ENCODE assay signal across 8 cellular contexts in genomic region chr6:30793521-30794194, GRCh38. TPM values are rescaled to one million over a fixed set of nuclear protein-coding genes. Genes with fewer than 3 reads are reported as not detected.
DNase-seq lines count a peak whose midpoint lies in the region; ATAC-seq and TF ChIP-seq lines count a peak whose summit lies in the region.

No MANE protein-coding gene starts in this region.

- H3K36me3 ChIP-seq in left lung = no peaks in the 10 kb centered on the region

- peak overlapping the region; percentile 33; the same call in 1 of the 2 replicates for H3K4me3 Mint-ChIP-seq in HFFc6
- H3K4me3 Mint-ChIP-seq in activated T-helper 17 cell treated with anti-CD3 and anti-CD28 coated beads, Interleukin-2, amount 50 U/mL, for 72 hours = peak overlapping the region; percentile 68

- peak overlapping the region; percentile 84 to 94 for H3K27ac ChIP-seq in left lung

- H3K27ac Mint-ChIP-seq in HFFc6 = peak overlapping the region; percentile 70
- H3K27ac Mint-ChIP-seq in activated T-helper 17 cell treated with anti-CD3 and anti-CD28 coated beads, Interleukin-2, amount 50 U/mL, for 72 hours = peak overlapping the region; percentile 78

- H3K36me3 Mint-ChIP-seq in HFFc6 (ENCODE audit: low read depth) = no peaks in the 10 kb centered on the region
- H3K36me3 Mint-ChIP-seq in activated T-helper 17 cell treated with anti-CD3 and anti-CD28 coated beads, Interleukin-2, amount 50 U/mL, for 72 hours (ENCODE audit: low read depth) = no peaks in the 10 kb centered on the region

- peaks cover 10 to 51% of the 10 kb centered on the region in 2 donors for H3K4me1 ChIP-seq in left lung

- TF ChIP-seq CTCF in HFFc6 (IDR thresholded peaks at IDR 0.05) (no peak), left lung (IDR thresholded peaks at IDR 0.05) (no peak)

- no peaks in the 10 kb centered on the region for H3K9me3 Mint-ChIP-seq in HFFc6
- no peaks in the 10 kb centered on the region for H3K9me3 Mint-ChIP-seq in activated T-helper 17 cell treated with anti-CD3 and anti-CD28 coated beads, Interleukin-2, amount 50 U/mL, for 72 hours

- H3K27me3 ChIP-seq in left lung = no peaks in the 10 kb centered on the region

- H3K4me1 Mint-ChIP-seq in HFFc6 (ENCODE audit: low read depth) = peaks cover 17% of the 10 kb centered on the region
- peaks cover 23% of the 10 kb centered on the region for H3K4me1 Mint-ChIP-seq in activated T-helper 17 cell treated with anti-CD3 and anti-CD28 coated beads, Interleukin-2, amount 50 U/mL, for 72 hours

- no peaks in the 10 kb centered on the region for H3K9me3 ChIP-seq in left lung

- no peak overlapping the region for H3K4me3 ChIP-seq in left lung

- intact Hi-C loops in left lung (cut with DNase I) = no loop called here

- ATAC-seq in activated T-helper 17 cell treated with anti-CD3 and anti-CD28 coated beads, Interleukin-2, amount 50 U/mL, for 72 hours (replicated peaks) = peak; percentile 86
- ATAC-seq in left lung (peak; percentile 70), GM19351 (IDR thresholded peaks at IDR 0.05; ENCODE audit: unreplicated experiment) (no peak), HG02852 (IDR thresholded peaks at IDR 0.05; ENCODE audit: unreplicated experiment) (no peak)

- peak; percentile 56 for DNase-seq in A172 (ENCODE audit: low spot score)
- DNase-seq in HFFc6 = no peak
- no peak for DNase-seq in left lung
- no peak for DNase-seq in glomerular visceral epithelial cell (ENCODE audit: extremely low spot score)
- DNase-seq in SHP77 (lab: John Stamatoyannopoulos, UW) = no peak

- no peaks in the 10 kb centered on the region for H3K27me3 Mint-ChIP-seq in HFFc6 (ENCODE audit: insufficient read depth)
- no peaks in the 10 kb centered on the region for H3K27me3 Mint-ChIP-seq in activated T-helper 17 cell treated with anti-CD3 and anti-CD28 coated beads, Interleukin-2, amount 50 U/mL, for 72 hours

RNA-seq across cellular contexts. Expression of gene IER3, which starts 49.3 kb away (rescaled TPM):
- 61.1 and 63.2 TPM in 2 replicates for total RNA-seq in A172 (2014; rRNA removed; shearing (Covaris generic))
- 10 to 100 TPM; 38.1 to 62.4 (median 60.2) TPM for total RNA-seq in HFFc6 (2021; fragmentation: NEBNext Ultra II Directional; extraction: Animal tissue kit (Norgen Biotek cat#: 25700))
- 100 to 1,000 TPM in 1 of 2 donors, 10 to 100 TPM in 1; 55.6 to 617 TPM for total RNA-seq in activated T-helper 17 cell treated with anti-CD3 and anti-CD28 coated beads, Interleukin-2, amount 50 U/mL, for 72 hours
- 10 to 100 TPM; 36.1 to 77.0 TPM for total RNA-seq in left lung

RNA-seq across cellular contexts. Expression of gene FLOT1, which starts 51.2 kb away (rescaled TPM):
- total RNA-seq in A172 (2014; rRNA removed; shearing (Covaris generic)) = 163 and 165 TPM in 2 replicates
- total RNA-seq in HFFc6 (2021; fragmentation: NEBNext Ultra II Directional; extraction: Animal tissue kit (Norgen Biotek cat#: 25700)) = 100 to 1,000 TPM; 218 to 286 (median 236) TPM
- 100 to 1,000 TPM; 152 to 161 TPM for total RNA-seq in activated T-helper 17 cell treated with anti-CD3 and anti-CD28 coated beads, Interleukin-2, amount 50 U/mL, for 72 hours
- total RNA-seq in left lung = 100 to 1,000 TPM; 148 to 206 TPM

Comparison
In these comparisons a context has a peak if more than half of its experiments do, and no peak if none do; other contexts are left out.
1. ATAC-seq: peak in activated T-helper 17 cell treated with anti-CD3 and anti-CD28 coated beads, Interleukin-2, amount 50 U/mL, for 72 hours (single experiment) and left lung (single experiment); none in GM19351 (single experiment) and HG02852 (single experiment).